13 cellular contexts compared by ENCODE assay signal in the genomic region with DNA sequence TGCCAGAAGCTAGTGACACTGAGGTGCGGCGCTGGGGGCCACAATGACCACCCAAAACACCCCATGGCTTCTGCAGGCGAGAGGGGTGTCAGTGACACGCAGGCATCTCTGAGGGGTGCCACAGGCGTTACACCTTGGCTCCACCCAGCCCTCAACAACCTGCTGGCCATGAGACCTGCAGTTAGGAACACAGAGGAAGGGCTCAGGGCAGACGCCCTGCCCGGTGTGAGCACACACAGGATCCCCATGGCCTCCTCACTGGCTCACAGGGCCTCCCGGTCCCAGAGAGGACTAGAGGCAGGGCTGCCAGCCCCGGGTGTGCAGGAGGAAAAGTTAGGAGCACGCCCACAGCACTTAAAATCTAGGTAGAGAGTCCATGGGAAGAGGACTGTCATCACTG. TPM values are rescaled to one million over a fixed set of nuclear protein-coding genes. Genes with fewer than 3 reads are reported as not detected.
DNase-seq lines count a peak whose midpoint lies in the region; ATAC-seq and TF ChIP-seq lines count a peak whose summit lies in the region.
"Had no signal": no experiment of that assay in that cellular context is flagged by ENCODE, and none has a peak within 500 bp of the region (broad histone marks: within the 10 kb centered on the region; RNA-seq: fewer than 3 reads in every experiment).

No MANE protein-coding gene starts in this region.

- DNase-seq in COR-L47 (lab: John Stamatoyannopoulos, UW) (peak; percentile 63), ascending aorta (ENCODE audit: low spot score in 2 of 2) (no peak), MV-4-11 (lab: John Stamatoyannopoulos, UW) (no peak)
- DNase-seq: CD8-positive, alpha-beta memory T cell; DMS 273 treated with DMSO at 0.1 percent for 48 hours; EL; SHP77 treated with DMSO at 0.1 percent for 48 hours; T-helper 17 cell had no signal

- no peaks in the 10 kb centered on the region for H3K27me3 ChIP-seq in BLaER1
- H3K27me3 ChIP-seq in mucosa of rectum (ENCODE audit: control insufficient read depth in 2 of 2, insufficient read depth in 2 of 2, low read length in 2 of 2), result no peaks in the 10 kb centered on the region
- H3K27me3 ChIP-seq in ascending aorta, result no peaks in the 10 kb centered on the region

- TF ChIP-seq CTCF in VCaP (conservative IDR thresholded peaks at IDR 0.05) (no peak), ascending aorta (IDR thresholded peaks at IDR 0.05) (no peak)

- no peak overlapping the region for H3K4me2 ChIP-seq in BLaER1

- H3K9me3 ChIP-seq in BLaER1 (no peaks in the 10 kb centered on the region), mucosa of rectum (ENCODE audit: control insufficient read depth in 2 of 2, low read length in 2 of 2) (no peaks in the 10 kb centered on the region), ascending aorta (no peaks in the 10 kb centered on the region)

- H3K27ac ChIP-seq in BLaER1 (0 out of 2 replicates have a peak overlapping the region, but pooled peaks have one; percentile 27), VCaP (peak overlapping the region; percentile 56), mucosa of rectum (ENCODE audit: low read depth in 2 of 2, low read length in 2 of 2) (peak overlapping the region; percentile 9 to 61), ascending aorta (no peak overlapping the region)

- no peak overlapping the region for H3K9ac ChIP-seq in BLaER1
- H3K9ac ChIP-seq in mucosa of rectum (ENCODE audit: low read depth in 1 of 2, low read length in 2 of 2), result peak overlapping the region in 1 of 2 donors; percentile 35

- H3K4me1 ChIP-seq in BLaER1 (peaks cover 44% of the 10 kb centered on the region), mucosa of rectum (ENCODE audit: control insufficient read depth in 2 of 2, insufficient read depth in 2 of 2, low read length in 2 of 2) (peaks cover 11 to 12% of the 10 kb centered on the region in 2 donors), ascending aorta (peaks cover 0 to 13% of the 10 kb centered on the region in 2 donors)

- H4K20me1 ChIP-seq in BLaER1, result peaks cover 76% of the 10 kb centered on the region

- H3K36me3 ChIP-seq in BLaER1, result peaks cover 73% of the 10 kb centered on the region
- peaks cover 23 to 30% of the 10 kb centered on the region in 2 donors for H3K36me3 ChIP-seq in mucosa of rectum (ENCODE audit: control insufficient read depth in 2 of 2, insufficient read depth in 2 of 2, low read length in 2 of 2)
- H3K36me3 ChIP-seq in ascending aorta, result peaks cover 38 to 59% of the 10 kb centered on the region in 2 donors

- intact Hi-C loops in ascending aorta (cut with DNase I), result loop anchor here (5.0 kb wide), 1 partner anchor 37 kb away; the partner anchor contains the start of gene CYFIP1

- H3K4me3 ChIP-seq in BLaER1, result no peak overlapping the region
- H3K4me3 ChIP-seq in mucosa of rectum (ENCODE audit: low read length in 2 of 2), result no peak overlapping the region
- H3K4me3 ChIP-seq in ascending aorta, result no peak overlapping the region

- no peak for ATAC-seq in HG03196 (IDR thresholded peaks at IDR 0.05; ENCODE audit: unreplicated experiment)
- ATAC-seq: HCT116, T-helper 17 cell had no signal

RNA-seq across cellular contexts. Expression of gene CYFIP1, which starts 35.1 kb away (rescaled TPM):
- total RNA-seq in ascending aorta, result 94.7 TPM

Comparison
In these comparisons a context has a peak if more than half of its experiments do, and no peak if none do; other contexts are left out.
1. H3K27ac ChIP-seq: peak in BLaER1 (single experiment), VCaP (single experiment) and mucosa of rectum (2 of 2); none in ascending aorta (0 of 2).